In the genomic region with DNA sequence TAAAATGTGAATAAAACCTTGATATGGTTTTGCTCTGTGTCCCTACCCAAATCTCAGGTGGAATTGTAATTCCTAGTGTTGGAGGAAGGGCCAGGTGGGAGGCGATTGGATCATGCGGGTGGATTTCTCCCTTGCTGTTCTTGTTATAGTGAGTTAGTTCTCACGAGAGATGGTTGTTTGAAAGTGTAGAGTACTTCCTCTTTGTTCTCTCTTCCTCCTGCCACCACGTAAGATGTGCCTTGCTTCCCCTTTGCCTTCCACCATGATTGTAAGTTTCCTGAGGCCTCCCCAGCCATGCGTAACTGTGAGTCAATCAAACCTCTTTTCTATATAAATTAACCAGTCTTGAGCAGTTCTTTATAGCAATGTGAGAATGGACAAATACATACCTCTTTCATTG, we compare ENCODE assay signal across 15 cellular contexts.
"Had no signal": no experiment of that assay in that cellular context is flagged by ENCODE, and none has a peak within 500 bp of the region (broad histone marks: within the 10 kb centered on the region; RNA-seq: fewer than 3 reads in every experiment).

No MANE protein-coding gene starts in this region.

- H3K27ac Mint-ChIP-seq: activated CD4-positive, alpha-beta T cell treated with anti-CD3 and anti-CD28 coated beads, Interleukin-2, amount 10 ng/mL, durations not matched to agents 24 days and 14 days; activated CD8-positive, alpha-beta T cell treated with anti-CD3 and anti-CD28 coated beads, Interleukin-2, amount 10 ng/mL, durations not matched to agents 7 days and 5 days; activated naive CD4-positive, alpha-beta T cell treated with anti-CD3 and anti-CD28 coated beads, Interleukin-2, amount 50 U/mL, for 24 hours; stimulated activated effector memory CD8-positive, alpha-beta T cell treated with anti-CD3 and anti-CD28 coated beads, Interleukin-12 subunit alpha, Interleukin-12 subunit beta, amount 100 ng/mL, for 72 hours had no signal

- H3K27me3 ChIP-seq: cardiac muscle cell, dorsolateral prefrontal cortex, gastroesophageal sphincter, heart right ventricle, sigmoid colon, spleen, thyroid gland had no signal

- DNase-seq: activated CD4-positive, alpha-beta T cell treated with anti-CD3 and anti-CD28 coated beads, Interleukin-2, amount 10 ng/mL, durations not matched to agents 24 days and 14 days; activated CD8-positive, alpha-beta memory T cell treated with anti-CD3 and anti-CD28 coated beads, Interleukin-2, amount 50 U/mL, for 4 hours; activated CD8-positive, alpha-beta T cell treated with anti-CD3 and anti-CD28 coated beads, Interleukin-2, amount 10 ng/mL, durations not matched to agents 7 days and 5 days; activated effector memory CD4-positive, alpha-beta T cell treated with anti-CD3 and anti-CD28 coated beads, Interleukin-2, amount 50 U/mL, for 16 hours; activated T-cell treated with anti-CD3 and anti-CD28 coated beads, Interleukin-2, amount 50 U/mL, for 48 hours; dorsolateral prefrontal cortex; heart right ventricle; sigmoid colon; spleen; thyroid gland had no signal

- H3K27ac ChIP-seq: cardiac muscle cell, dorsolateral prefrontal cortex, gastroesophageal sphincter, heart right ventricle, sigmoid colon, spleen, thyroid gland had no signal

- H3K4me3 ChIP-seq: cardiac muscle cell, dorsolateral prefrontal cortex, gastroesophageal sphincter, heart right ventricle, sigmoid colon, spleen, thyroid gland had no signal

- H3K4me1 Mint-ChIP-seq: activated CD4-positive, alpha-beta T cell treated with anti-CD3 and anti-CD28 coated beads, Interleukin-2, amount 10 ng/mL, durations not matched to agents 24 days and 14 days; activated naive CD4-positive, alpha-beta T cell treated with anti-CD3 and anti-CD28 coated beads, Interleukin-2, amount 50 U/mL, for 24 hours; stimulated activated effector memory CD8-positive, alpha-beta T cell treated with anti-CD3 and anti-CD28 coated beads, Interleukin-12 subunit alpha, Interleukin-12 subunit beta, amount 100 ng/mL, for 72 hours had no signal

- H3K27me3 Mint-ChIP-seq: activated CD4-positive, alpha-beta T cell treated with anti-CD3 and anti-CD28 coated beads, Interleukin-2, amount 10 ng/mL, durations not matched to agents 24 days and 14 days; activated naive CD4-positive, alpha-beta T cell treated with anti-CD3 and anti-CD28 coated beads, Interleukin-2, amount 50 U/mL, for 24 hours had no signal

- H3K4me3 Mint-ChIP-seq: activated CD4-positive, alpha-beta T cell treated with anti-CD3 and anti-CD28 coated beads, Interleukin-2, amount 10 ng/mL, durations not matched to agents 24 days and 14 days; activated CD8-positive, alpha-beta T cell treated with anti-CD3 and anti-CD28 coated beads, Interleukin-2, amount 10 ng/mL, durations not matched to agents 7 days and 5 days; activated naive CD4-positive, alpha-beta T cell treated with anti-CD3 and anti-CD28 coated beads, Interleukin-2, amount 50 U/mL, for 24 hours; stimulated activated effector memory CD8-positive, alpha-beta T cell treated with anti-CD3 and anti-CD28 coated beads, Interleukin-12 subunit alpha, Interleukin-12 subunit beta, amount 100 ng/mL, for 72 hours; WTC11 had no signal
